12 cellular contexts compared by ENCODE assay signal in the genomic region with DNA sequence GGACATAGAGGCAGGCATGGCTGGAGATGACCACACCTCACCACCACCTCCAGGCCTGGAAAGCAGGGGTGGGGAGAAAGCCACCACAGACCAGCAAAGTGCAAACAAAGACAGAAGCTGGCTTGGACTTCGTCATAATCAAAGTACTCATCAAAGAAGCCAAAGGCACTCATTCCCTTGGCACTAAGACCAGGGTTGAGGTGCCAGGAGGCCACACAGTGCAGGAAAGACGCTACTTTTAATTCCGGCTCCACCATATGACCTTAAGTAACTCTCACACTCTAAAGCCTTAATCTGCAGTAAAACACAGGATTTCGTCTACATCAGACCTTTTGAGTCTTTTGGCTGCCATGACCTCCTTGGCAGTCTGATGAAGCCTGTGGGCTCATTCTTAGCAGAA.
DNase-seq lines count a peak whose midpoint lies in the region; ATAC-seq and TF ChIP-seq lines count a peak whose summit lies in the region.
"Had no signal": no experiment of that assay in that cellular context is flagged by ENCODE, and none has a peak within 500 bp of the region (broad histone marks: within the 10 kb centered on the region; RNA-seq: fewer than 3 reads in every experiment).

No MANE protein-coding gene starts in this region.

- peaks cover 78% of the 10 kb centered on the region for H3K4me1 Mint-ChIP-seq in CD4-positive, alpha-beta T cell (ENCODE audit: low read depth)
- H3K4me1 Mint-ChIP-seq in activated naive CD8-positive, alpha-beta T cell (ENCODE audit: low read depth) = peaks cover 80% of the 10 kb centered on the region

- no peaks in the 10 kb centered on the region for H3K9me3 ChIP-seq in CD4-positive, alpha-beta T cell (ENCODE audit: control insufficient read depth, low read length)

- intact Hi-C loops in CD4-positive, alpha-beta T cell (cut with DNase I, micrococcal nuclease) = loop anchor here (2.0 to 5.0 kb wide), 4 partner anchors 13 to 63 kb away; no protein-coding TSS in a partner anchor

- no peak for ATAC-seq in CD4-positive, alpha-beta T cell (ENCODE audit: poor library complexity)
- peak; percentile 2 for ATAC-seq in GM21528 (IDR thresholded peaks at IDR 0.05; ENCODE audit: low FRiP score, unreplicated experiment)
- ATAC-seq in HG03469 (IDR thresholded peaks at IDR 0.05; ENCODE audit: unreplicated experiment) = no peak

- H3K27me3 ChIP-seq in CD4-positive, alpha-beta T cell (ENCODE audit: control insufficient read depth, insufficient read depth, low read length) = no peaks in the 10 kb centered on the region

- CTCF ChIA-PET in CD4-positive, alpha-beta T cell (lab: Charles Lee) = no interaction called here

- peak overlapping the region; percentile 82 for H3K27ac Mint-ChIP-seq in CD4-positive, alpha-beta T cell
- H3K27ac Mint-ChIP-seq in activated naive CD8-positive, alpha-beta T cell = peak overlapping the region; percentile 98
- H3K27ac Mint-ChIP-seq: endodermal cell had no signal

- no peak for TF ChIP-seq CTCF in CD4-positive, alpha-beta T cell (IDR thresholded peaks at IDR 0.05)

- no peak for DNase-seq in CD4-positive, alpha-beta T cell
- peak; percentile 20 for DNase-seq in midbrain (lab: John Stamatoyannopoulos, UW)
- DNase-seq in stimulated activated CD4-positive, alpha-beta T cell treated with anti-CD3 and anti-CD28 coated beads, Interleukin-2, amount 100 ng/mL, for 24 hours = no peak
- no peak for DNase-seq in NCI-H2029 treated with DMSO at 0.1 percent for 48 hours (lab: John Stamatoyannopoulos, UW)
- no peak for DNase-seq in NCI-H1436 treated with DMSO at 0.1 percent for 48 hours (lab: John Stamatoyannopoulos, UW)
- DNase-seq: DMS153, endodermal cell, NCI-H146, RPMI8226 had no signal

- H3K4me3 Mint-ChIP-seq in CD4-positive, alpha-beta T cell = peak overlapping the region; percentile 84
- H3K4me3 Mint-ChIP-seq in activated naive CD8-positive, alpha-beta T cell = peak overlapping the region; percentile 35
- H3K4me3 Mint-ChIP-seq: endodermal cell had no signal

- no peaks in the 10 kb centered on the region for H3K27me3 Mint-ChIP-seq in CD4-positive, alpha-beta T cell
- H3K27me3 Mint-ChIP-seq in activated naive CD8-positive, alpha-beta T cell = no peaks in the 10 kb centered on the region

- H3K9me3 Mint-ChIP-seq in CD4-positive, alpha-beta T cell = no peaks in the 10 kb centered on the region
- no peaks in the 10 kb centered on the region for H3K9me3 Mint-ChIP-seq in activated naive CD8-positive, alpha-beta T cell (ENCODE audit: low read depth)
- H3K9me3 Mint-ChIP-seq: endodermal cell had no signal

- peaks cover 34% of the 10 kb centered on the region for H3K36me3 Mint-ChIP-seq in CD4-positive, alpha-beta T cell (ENCODE audit: low read depth)
- H3K36me3 Mint-ChIP-seq in activated naive CD8-positive, alpha-beta T cell = peaks cover 18% of the 10 kb centered on the region

- POLR2A ChIA-PET in CD4-positive, alpha-beta T cell (lab: Charles Lee) = interaction anchor here (1.2 to 1.6 kb wide), 2 partner anchors 17 to 26 kb away, joined by 3 to 6 read pairs; no protein-coding TSS in a partner anchor

- H3K27ac ChIP-seq in CD4-positive, alpha-beta T cell (ENCODE audit: low read depth, low read length) = peak overlapping the region; percentile 51
